18 cellular contexts compared by ENCODE assay signal in genomic region chr1:198205021-198205684, GRCh38. TPM values are rescaled to one million over a fixed set of nuclear protein-coding genes. Genes with fewer than 3 reads are reported as not detected.
A peak's percentile ranks its signal among the peaks of the same experiment; 100 is the strongest.
DNase-seq lines count a peak whose midpoint lies in the region; ATAC-seq and TF ChIP-seq lines count a peak whose summit lies in the region.
"Had no signal": no experiment of that assay in that cellular context is flagged by ENCODE, and none has a peak within 500 bp of the region (broad histone marks: within the 10 kb centered on the region; RNA-seq: fewer than 3 reads in every experiment).

No MANE protein-coding gene starts in this region.

- H3K4me1 Mint-ChIP-seq in naive thymus-derived CD8-positive, alpha-beta T cell = peaks cover 17 to 71% (median 59%) of the 10 kb centered on the region in 4 donors
- peaks cover 48% of the 10 kb centered on the region for H3K4me1 Mint-ChIP-seq in stimulated activated memory B cell treated with anti-CD40 and anti-IgM and Interleukin-4, amounts not matched to agents 10 μg/mL and 1 μg/mL and 100 μg/mL, for 72 hours

- no peaks in the 10 kb centered on the region for H3K9me3 Mint-ChIP-seq in naive thymus-derived CD8-positive, alpha-beta T cell
- H3K9me3 Mint-ChIP-seq in stimulated activated memory B cell treated with anti-CD40 and anti-IgM and Interleukin-4, amounts not matched to agents 10 μg/mL and 1 μg/mL and 100 μg/mL, for 72 hours = peaks cover 2% of the 10 kb centered on the region

- H3K4me3 Mint-ChIP-seq in naive thymus-derived CD8-positive, alpha-beta T cell = peak overlapping the region in 1 of 10 donors; percentile 10
- H3K4me3 Mint-ChIP-seq in stimulated activated memory B cell treated with anti-CD40 and anti-IgM and Interleukin-4, amounts not matched to agents 10 μg/mL and 1 μg/mL and 100 μg/mL, for 72 hours = no peak overlapping the region

- 0 out of 2 replicates have a peak overlapping the region, but pooled peaks have one; percentile 16 for H3K27ac ChIP-seq in DND-41 (ENCODE audit: low read length)
- H3K27ac ChIP-seq: BLaER1, colonic mucosa, tibial nerve had no signal

- no peak overlapping the region for H3K9ac ChIP-seq in DND-41 (ENCODE audit: low read depth, low read length)
- H3K9ac ChIP-seq: BLaER1 had no signal

- in situ Hi-C loops in GM13976 (cut with MboI; ENCODE audit: low sequenced_read_pairs, unreplicated experiment) = no loop called here

- H3K4me3 ChIP-seq in DND-41 (ENCODE audit: low read depth in 1 of 2, low read length in 2 of 2) = no peak overlapping the region
- H3K4me3 ChIP-seq: BLaER1, colonic mucosa, tibial nerve had no signal

- H3K9me3 ChIP-seq in DND-41 (ENCODE audit: insufficient read depth, low read length, severe bottlenecking) = peaks cover 5% of the 10 kb centered on the region
- H3K9me3 ChIP-seq: colonic mucosa, tibial nerve had no signal

- TF ChIP-seq CTCF in DND-41 (IDR thresholded peaks at IDR 0.05; ENCODE audit: borderline replicate concordance, extremely low read depth, low read length, poor library complexity, severe bottlenecking) (no peak), GM13976 (IDR thresholded peaks at IDR 0.05; ENCODE audit: borderline replicate concordance, control extremely low read depth, extremely low read depth, insufficient read depth, missing control alignments) (no peak)

- DNase-seq in DND-41 (no peak), NCI-H446 treated with DMSO at 0.1 percent for 48 hours (lab: John Stamatoyannopoulos, UW) (peak; percentile 42), fibroblast of peridontal ligament (ENCODE audit: extremely low read depth) (peak; percentile 35), GM13976 (ENCODE audit: low spot score) (no peak), D341Med (ENCODE audit: low spot score) (no peak)
- DNase-seq in naive thymus-derived CD8-positive, alpha-beta T cell = no peak
- DNase-seq: activated CD4-positive, alpha-beta T cell treated with anti-CD3 and anti-CD28 coated beads, Interleukin-2, amount 50 U/mL, for 48 hours; amniotic stem cell; colonic mucosa; islet precursor cell; midbrain; NCI-H2107; NCI-H774 had no signal

- H3K27ac Mint-ChIP-seq in naive thymus-derived CD8-positive, alpha-beta T cell = peak overlapping the region in 7 of 10 donors; percentile 7 to 52 (median 15)
- H3K27ac Mint-ChIP-seq in stimulated activated memory B cell treated with anti-CD40 and anti-IgM and Interleukin-4, amounts not matched to agents 10 μg/mL and 1 μg/mL and 100 μg/mL, for 72 hours = no peak overlapping the region

- peaks cover 99% of the 10 kb centered on the region for H3K79me2 ChIP-seq in DND-41 (ENCODE audit: insufficient read depth, low read length)

- ATAC-seq in DND-41 (ENCODE audit: insufficient read depth, low read depth) = no peak; the same call in 2 of the 3 replicates
- ATAC-seq in naive thymus-derived CD8-positive, alpha-beta T cell = no peak
- ATAC-seq in stimulated activated memory B cell treated with anti-CD40 and anti-IgM and Interleukin-4, amounts not matched to agents 10 μg/mL and 1 μg/mL and 100 μg/mL, for 72 hours = no peak
- ATAC-seq: HepG2, Panc1 had no signal

- H3K36me3 Mint-ChIP-seq in naive thymus-derived CD8-positive, alpha-beta T cell = peaks cover 0 to 4% (median 0%) of the 10 kb centered on the region in 3 donors
- H3K36me3 Mint-ChIP-seq in stimulated activated memory B cell treated with anti-CD40 and anti-IgM and Interleukin-4, amounts not matched to agents 10 μg/mL and 1 μg/mL and 100 μg/mL, for 72 hours = peaks cover 4% of the 10 kb centered on the region

- peaks cover 5% of the 10 kb centered on the region for H3K36me3 ChIP-seq in DND-41 (ENCODE audit: insufficient read depth, low read length)
- H3K36me3 ChIP-seq: colonic mucosa had no signal

- H4K20me1 ChIP-seq in DND-41 (ENCODE audit: insufficient read depth, low read length) = peaks cover 30% of the 10 kb centered on the region; the same call in 1 of the 2 replicates

- H3K4me1 ChIP-seq in DND-41 (ENCODE audit: insufficient read depth, low read length) = peaks cover 5% of the 10 kb centered on the region; the same call in 1 of the 2 replicates
- H3K4me1 ChIP-seq: colonic mucosa had no signal

- no peak overlapping the region for H2AFZ ChIP-seq in DND-41 (ENCODE audit: low read depth, low read length)

- POLR2A ChIA-PET in naive thymus-derived CD8-positive, alpha-beta T cell (lab: Charles Lee) = interaction anchor here (1.0 kb wide), 1 partner anchor 47 kb away, joined by 3 read pairs; no protein-coding TSS in a partner anchor

- no peak overlapping the region for H3K4me2 ChIP-seq in DND-41 (ENCODE audit: insufficient read depth, low read length)
- H3K4me2 ChIP-seq: BLaER1 had no signal

- H3K27me3 ChIP-seq in DND-41 (ENCODE audit: insufficient read depth, low read length, poor library complexity) = no peaks in the 10 kb centered on the region
- H3K27me3 ChIP-seq: BLaER1, colonic mucosa, tibial nerve had no signal

- no peaks in the 10 kb centered on the region for H3K27me3 Mint-ChIP-seq in naive thymus-derived CD8-positive, alpha-beta T cell
- no peaks in the 10 kb centered on the region for H3K27me3 Mint-ChIP-seq in stimulated activated memory B cell treated with anti-CD40 and anti-IgM and Interleukin-4, amounts not matched to agents 10 μg/mL and 1 μg/mL and 100 μg/mL, for 72 hours

RNA-seq across cellular contexts. Expression of gene NEK7, which starts 48.4 kb away (rescaled TPM):
- 10 to 100 TPM; 46.2 to 58.2 TPM for total RNA-seq in naive thymus-derived CD8-positive, alpha-beta T cell
- 10 to 100 TPM; 21.6 to 44.5 (median 39.2) TPM for polyA plus RNA-seq in naive thymus-derived CD8-positive, alpha-beta T cell

Comparison
In these comparisons a context has a peak if more than half of its experiments do, and no peak if none do; other contexts are left out.
1. DNase-seq: peak in NCI-H446 treated with DMSO at 0.1 percent for 48 hours (single experiment) and fibroblast of peridontal ligament (single experiment); none in DND-41 (single experiment), naive thymus-derived CD8-positive, alpha-beta T cell (0 of 10), GM13976 (single experiment) and D341Med (single experiment).